9 cellular contexts compared by ENCODE assay signal in genomic region chr10:92241501-92241900, GRCh38. TPM values are rescaled to one million over a fixed set of nuclear protein-coding genes. Genes with fewer than 3 reads are reported as not detected.
DNase-seq lines count a peak whose midpoint lies in the region; ATAC-seq and TF ChIP-seq lines count a peak whose summit lies in the region.
"Had no signal": no experiment of that assay in that cellular context is flagged by ENCODE, and none has a peak within 500 bp of the region (broad histone marks: within the 10 kb centered on the region; RNA-seq: fewer than 3 reads in every experiment).

No MANE protein-coding gene starts in this region.

- H3K4me1 ChIP-seq in heart left ventricle = peaks cover 0 to 49% (median 21%) of the 10 kb centered on the region in 12 donors
- peaks cover 0 to 7% of the 10 kb centered on the region in 2 donors for H3K4me1 ChIP-seq in breast epithelium
- peaks cover 22% of the 10 kb centered on the region for H3K4me1 ChIP-seq in mucosa of stomach (ENCODE audit: control insufficient read depth, insufficient read depth, low read length)
- H3K4me1 ChIP-seq in uterus = peaks cover 0 to 4% of the 10 kb centered on the region in 2 donors

- H3K9me3 ChIP-seq in heart left ventricle (no peaks in the 10 kb centered on the region), breast epithelium (no peaks in the 10 kb centered on the region), mucosa of stomach (ENCODE audit: control insufficient read depth, low read length) (no peaks in the 10 kb centered on the region), uterus (no peaks in the 10 kb centered on the region)

- WGBS in heart left ventricle, 4 donors = 31 to 42% (median 36%) methylated on average over 1 of the region's 1 CpG

- no peak for TF ChIP-seq POLR2A in heart left ventricle (IDR thresholded peaks at IDR 0.05)
- no peak for TF ChIP-seq POLR2A in breast epithelium (IDR thresholded peaks at IDR 0.05)
- no peak for TF ChIP-seq POLR2A in uterus (IDR thresholded peaks at IDR 0.05)

- H3K4me3 ChIP-seq in heart left ventricle (peak overlapping the region in 11 of 12 donors; percentile 49 to 82 (median 76)), breast epithelium (peak overlapping the region; percentile 61 to 88 (median 81)), mucosa of stomach (ENCODE audit: low read length) (peak overlapping the region; percentile 36), uterus (no peak overlapping the region)

- ATAC-seq in heart left ventricle (no peak), left cardiac atrium (no peak)

- H3K27ac ChIP-seq in heart left ventricle = peak overlapping the region; percentile 46 to 91 (median 88)
- peak overlapping the region; percentile 79 to 88 for H3K27ac ChIP-seq in breast epithelium
- H3K27ac ChIP-seq in uterus = peak overlapping the region; percentile 82

- H3K36me3 ChIP-seq in heart left ventricle (no peaks in the 10 kb centered on the region), breast epithelium (no peaks in the 10 kb centered on the region), mucosa of stomach (ENCODE audit: control insufficient read depth, insufficient read depth, low read length) (no peaks in the 10 kb centered on the region), uterus (no peaks in the 10 kb centered on the region)

- intact Hi-C loops in heart left ventricle (cut with DNase I) (loop anchor here in 9 of 10 donors (2.0 to 10.0 kb wide), 6 partner anchors 36 to 157 kb away; partner anchors contain the start of genes CPEB3 (in 6 of the 9) and MARCHF5 (in 6 of the 9)), left cardiac atrium (cut with DNase I) (no loop called here), breast epithelium (cut with DNase I; ENCODE audit: low total_unique reads) (no loop called here), uterus (cut with DNase I; ENCODE audit: low total_unique reads) (no loop called here)

- peak overlapping the region; percentile 71 for H3K9ac ChIP-seq in mucosa of stomach (ENCODE audit: low read length)

- no peak for TF ChIP-seq CTCF in heart left ventricle (IDR thresholded peaks at IDR 0.05)
- TF ChIP-seq CTCF in breast epithelium (IDR thresholded peaks at IDR 0.05) = no peak
- TF ChIP-seq CTCF in uterus (IDR thresholded peaks at IDR 0.05) = no peak

- H3K27me3 ChIP-seq in heart left ventricle (no peaks in the 10 kb centered on the region), breast epithelium (no peaks in the 10 kb centered on the region), mucosa of stomach (ENCODE audit: control insufficient read depth, insufficient read depth, low read length) (no peaks in the 10 kb centered on the region), uterus (no peaks in the 10 kb centered on the region)

- DNase-seq in heart left ventricle = no peak
- no peak for DNase-seq in left cardiac atrium
- no peak for DNase-seq in breast epithelium (ENCODE audit: low spot score in 2 of 2)
- DNase-seq in uterus = no peak
- DNase-seq in HT-29 (ENCODE audit: low spot score) = no peak
- DNase-seq in NOMO-1 (lab: John Stamatoyannopoulos, UW; ENCODE audit: unreplicated experiment in 2 of 2) = no peak
- DNase-seq in AG20443 (ENCODE audit: low spot score) = no peak
- DNase-seq: effector memory CD4-positive, alpha-beta T cell had no signal

RNA-seq across cellular contexts. Expression of gene CPEB3, which starts 49.4 kb away (rescaled TPM):
- total RNA-seq in heart left ventricle = 10 to 100 TPM in 5 of 9 donors, 1 to 10 TPM in 4; 6.2 to 17.2 (median 10.1) TPM
- 1 to 10 TPM; 1.5 to 3.4 TPM for polyA plus RNA-seq in heart left ventricle
- 10 to 100 TPM in 1 of 2 donors, 1 to 10 TPM in 1; 7.4 to 11.4 TPM for total RNA-seq in left cardiac atrium
- total RNA-seq in breast epithelium = 10 to 100 TPM in 1 of 3 donors, 1 to 10 TPM in 2; 3.8 to 12.1 (median 5.2) TPM
- 1 to 10 TPM; 2.6 to 5.4 (median 3.7) TPM for total RNA-seq in uterus
- 0.65 and 0.74 TPM in 2 replicates for total RNA-seq in HT-29 (2014; rRNA removed; shearing (Covaris generic))

RNA-seq across cellular contexts. Expression of gene MARCHF5, which starts 49.5 kb away (rescaled TPM):
- total RNA-seq in heart left ventricle (10 to 100 TPM; 14.8 to 55.7 (median 29.4) TPM), left cardiac atrium (10 to 100 TPM; 27.6 to 34.3 TPM), breast epithelium (10 to 100 TPM; 15.5 to 33.5 (median 31.8) TPM), uterus (10 to 100 TPM in 3 of 4 donors, 1 to 10 TPM in 1; 2.8 to 43.7 (median 22.9) TPM)
- polyA plus RNA-seq in heart left ventricle = 10 to 100 TPM; 11.8 to 39.4 TPM
- 1.9 and 2.7 TPM in 2 replicates for total RNA-seq in HT-29 (2014; rRNA removed; shearing (Covaris generic))

Comparison
In these comparisons a context has a peak if more than half of its experiments do, and no peak if none do; other contexts are left out.
1. intact Hi-C loops: an anchor here in heart left ventricle (2.0 to 10.0 kb wide); none called in left cardiac atrium, breast epithelium and uterus.
2. H3K4me3 ChIP-seq: peak in heart left ventricle (11 of 12), breast epithelium (3 of 3) and mucosa of stomach (single experiment); none in uterus (0 of 2).
3. Peak in every context shown above with its lines, with median percentiles within 50 percentile points of each other: H3K27ac ChIP-seq.